11 cellular contexts compared by ENCODE assay signal in the genomic region with DNA sequence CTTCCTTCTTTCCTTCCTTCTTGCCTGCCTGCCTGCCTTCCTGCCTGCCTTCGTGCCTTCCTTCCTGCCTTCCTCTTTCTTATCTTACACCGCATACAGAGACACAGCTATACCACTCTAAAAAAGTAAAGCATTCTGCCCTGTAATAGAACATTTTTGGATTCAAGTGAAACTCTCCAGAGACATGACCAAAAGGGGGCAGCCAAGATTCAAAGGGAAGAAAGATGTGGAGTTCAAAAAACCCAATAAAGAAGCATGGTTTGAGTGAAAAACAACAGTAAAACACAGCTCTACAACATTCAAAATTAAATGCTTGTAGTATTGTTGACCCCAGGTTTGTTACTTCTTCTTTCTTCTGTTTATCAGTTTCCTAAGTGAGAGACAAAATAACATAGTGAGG.
DNase-seq lines count a peak whose midpoint lies in the region; ATAC-seq and TF ChIP-seq lines count a peak whose summit lies in the region.
"Had no signal": no experiment of that assay in that cellular context is flagged by ENCODE, and none has a peak within 500 bp of the region (broad histone marks: within the 10 kb centered on the region; RNA-seq: fewer than 3 reads in every experiment).

No MANE protein-coding gene starts in this region.

- no peak for TF ChIP-seq POLR2A in IMR-90 (IDR thresholded peaks at IDR 0.05; ENCODE audit: low read depth, low read length)

- H3K4ac ChIP-seq in IMR-90 (ENCODE audit: low read depth, low read length) = no peak overlapping the region

- H2BK5ac ChIP-seq in IMR-90 (ENCODE audit: low read depth, low read length, poor library complexity, severe bottlenecking) = no peak overlapping the region

- H3K9me3 ChIP-seq in IMR-90 (ENCODE audit: control insufficient read depth, insufficient read depth, low read length) = no peaks in the 10 kb centered on the region
- H3K9me3 ChIP-seq in PC-3 (ENCODE audit: low read length) = no peaks in the 10 kb centered on the region

- no peak overlapping the region for H2AK9ac ChIP-seq in IMR-90 (replicated peaks; ENCODE audit: low read depth, low read length, poor library complexity)

- H4K20me1 ChIP-seq in IMR-90 (ENCODE audit: insufficient read depth, low read length) (no peaks in the 10 kb centered on the region), PC-3 (ENCODE audit: low read length) (no peaks in the 10 kb centered on the region)

- H2AK5ac ChIP-seq in IMR-90 (ENCODE audit: low read depth, low read length) = no peak overlapping the region

- TF ChIP-seq CTCF in IMR-90 (conservative IDR thresholded peaks at IDR 0.05; ENCODE audit: low read depth, low read length) = no peak
- peak; percentile 62 for TF ChIP-seq CTCF in PC-3 (conservative IDR thresholded peaks at IDR 0.05; ENCODE audit: low read depth, low read length)

- H4K8ac ChIP-seq in IMR-90 (ENCODE audit: low read depth in 2 of 2, low read length in 2 of 2) = no peak overlapping the region

- no peak overlapping the region for H4K91ac ChIP-seq in IMR-90 (ENCODE audit: insufficient read depth, low read depth, low read length)

- no peak for TF ChIP-seq RAD21 in IMR-90 (IDR thresholded peaks at IDR 0.05; ENCODE audit: low read length)

- CTCF ChIA-PET in IMR-90 (lab: Yijun Ruan, JAX) = interaction anchor here (0.6 kb wide), 1 partner anchor 470 kb away, joined by 3 read pairs; no protein-coding TSS in a partner anchor
- CTCF ChIA-PET in PC-3 (lab: Charles Lee) = no interaction called here

- no CpG with 5 or more reads among the region's 2 CpGs for WGBS in IMR-90 (ENCODE audit: extremely low coverage in 2 of 2, insufficient read length in 1 of 2), 2 experiments

- H3K56ac ChIP-seq in IMR-90 (ENCODE audit: extremely low read depth, insufficient read depth, low read length) = no peak overlapping the region

- no peak overlapping the region for H2BK120ac ChIP-seq in IMR-90 (ENCODE audit: low read depth, low read length)

- no peak overlapping the region for H3K4me2 ChIP-seq in IMR-90 (ENCODE audit: low read depth, low read length)
- H3K4me2 ChIP-seq in PC-3 (ENCODE audit: low read length) = no peak overlapping the region

- no peak overlapping the region for H2BK20ac ChIP-seq in IMR-90 (ENCODE audit: low read depth, low read length)

- POLR2A ChIA-PET in IMR-90 (lab: Charles Lee; ENCODE audit: unreplicated experiment) (no interaction called here), PC-3 (lab: Charles Lee; ENCODE audit: unreplicated experiment) (no interaction called here)

- dilution Hi-C loops in IMR-90 (cut with HindIII; ENCODE audit: low sequenced_read_pairs, unreplicated experiment) = no loop called here

- H3K4me3 ChIP-seq in IMR-90 (ENCODE audit: insufficient read depth, low read depth, low read length) = no peak overlapping the region
- no peak overlapping the region for H3K4me3 ChIP-seq in PC-3 (ENCODE audit: low read length)
- H3K4me3 ChIP-seq: cardiac muscle cell, GM12878 had no signal

- H2AFZ ChIP-seq in IMR-90 (replicated peaks; ENCODE audit: low read length, poor library complexity) = no peak overlapping the region
- no peak overlapping the region for H2AFZ ChIP-seq in PC-3 (ENCODE audit: low read length)

- H3K9me2 ChIP-seq in PC-3 (replicated peaks; ENCODE audit: low read length) = no peaks in the 10 kb centered on the region

- no peaks in the 10 kb centered on the region for H3K4me1 ChIP-seq in IMR-90 (ENCODE audit: control insufficient read depth, insufficient read depth, low read length)
- H3K4me1 ChIP-seq in PC-3 (ENCODE audit: insufficient read depth, low read length) = no peaks in the 10 kb centered on the region

- H3K27me3 ChIP-seq in IMR-90 (ENCODE audit: control insufficient read depth, insufficient read depth, low read length) = no peaks in the 10 kb centered on the region
- no peaks in the 10 kb centered on the region for H3K27me3 ChIP-seq in PC-3 (ENCODE audit: low read length)
- H3K27me3 ChIP-seq: cardiac muscle cell had no signal

- H3K9me1 ChIP-seq in IMR-90 (ENCODE audit: insufficient read depth, low read length) = no peaks in the 10 kb centered on the region

- no peaks in the 10 kb centered on the region for H3K79me2 ChIP-seq in PC-3 (ENCODE audit: low read length)

- H3K36me3 ChIP-seq in IMR-90 (ENCODE audit: control insufficient read depth, insufficient read depth, low read length) (no peaks in the 10 kb centered on the region), PC-3 (ENCODE audit: low read depth, low read length) (no peaks in the 10 kb centered on the region)
- H3K36me3 ChIP-seq: cardiac muscle cell had no signal

- intact Hi-C loops in IMR-90 (cut with micrococcal nuclease) (no loop called here), PC-3 (cut with micrococcal nuclease) (loop anchor here (10.0 kb wide), 2 partner anchors 150 to 310 kb away; no protein-coding TSS in a partner anchor)

- no peaks in the 10 kb centered on the region for H3F3A ChIP-seq in PC-3 (ENCODE audit: low read length, unreplicated experiment)

- H3K27ac ChIP-seq in IMR-90 (ENCODE audit: insufficient read depth, low read length) (no peak overlapping the region), PC-3 (ENCODE audit: low read length) (no peak overlapping the region)
- H3K27ac ChIP-seq: cardiac muscle cell had no signal

- H3K14ac ChIP-seq in IMR-90 (replicated peaks; ENCODE audit: low read depth, low read length) = no peak overlapping the region

- H4K5ac ChIP-seq in IMR-90 (ENCODE audit: low read depth, low read length) = no peak overlapping the region

- no peak overlapping the region for H2BK15ac ChIP-seq in IMR-90 (ENCODE audit: low read depth, low read length)

- in situ Hi-C loops in IMR-90 (cut with MboI; ENCODE audit: low sequenced_read_pairs) = no loop called here

- no TSS peak for BruUV-seq in IMR-90 (replicated peaks; lab: Mats Ljungman, UMichigan)
- BruUV-seq in PC-3 (replicated peaks; lab: Mats Ljungman, UMichigan) = no TSS peak

- ATAC-seq in IMR-90 (ENCODE audit: low read depth) (no peak), PC-3 (no peak), GM18861 (IDR thresholded peaks at IDR 0.05; ENCODE audit: unreplicated experiment) (no peak)
- ATAC-seq: GM12878 had no signal

- H3K9ac ChIP-seq in IMR-90 (ENCODE audit: low read depth, low read length) (no peak overlapping the region), PC-3 (ENCODE audit: low read length) (no peak overlapping the region)

- no peak overlapping the region for H3K18ac ChIP-seq in IMR-90 (ENCODE audit: low read depth, low read length)

- H3K23ac ChIP-seq in IMR-90 (ENCODE audit: low read depth, low read length) = no peak overlapping the region

- no peaks in the 10 kb centered on the region for H3K79me1 ChIP-seq in IMR-90 (ENCODE audit: low read depth in 1 of 2, low read length in 2 of 2)

- DNase-seq in COLO829 (ENCODE audit: low spot score) (peak; percentile 24), IMR-90 (peak; percentile 2), PC-3 (peak; percentile 52), iPS DF 19.7 (ENCODE audit: low read depth, low spot score) (peak; percentile 2), HuH-7.5 (ENCODE audit: low spot score) (no peak), NCI-H2029 treated with DMSO at 0.1 percent for 48 hours (lab: John Stamatoyannopoulos, UW) (no peak), DMS153 (lab: John Stamatoyannopoulos, UW) (no peak)
- DNase-seq: NCI-H1092 treated with DMSO at 0.1 percent for 48 hours had no signal

TF ChIP-seq in IMR-90, 13 proteins besides CTCF, POLR2A, EP300 and RAD21:
- TF ChIP-seq RFX5 (IDR thresholded peaks at IDR 0.05; ENCODE audit: low read depth, low read length) = no peak
- TF ChIP-seq MAZ (IDR thresholded peaks at IDR 0.05; ENCODE audit: borderline replicate concordance, low read depth, low read length) = no peak
- no peak for TF ChIP-seq MAFK (IDR thresholded peaks at IDR 0.05; ENCODE audit: low read depth, low read length)
- TF ChIP-seq MXI1 (IDR thresholded peaks at IDR 0.05; ENCODE audit: borderline replicate concordance, low read depth, low read length) = no peak
- TF ChIP-seq, protein P1, sequence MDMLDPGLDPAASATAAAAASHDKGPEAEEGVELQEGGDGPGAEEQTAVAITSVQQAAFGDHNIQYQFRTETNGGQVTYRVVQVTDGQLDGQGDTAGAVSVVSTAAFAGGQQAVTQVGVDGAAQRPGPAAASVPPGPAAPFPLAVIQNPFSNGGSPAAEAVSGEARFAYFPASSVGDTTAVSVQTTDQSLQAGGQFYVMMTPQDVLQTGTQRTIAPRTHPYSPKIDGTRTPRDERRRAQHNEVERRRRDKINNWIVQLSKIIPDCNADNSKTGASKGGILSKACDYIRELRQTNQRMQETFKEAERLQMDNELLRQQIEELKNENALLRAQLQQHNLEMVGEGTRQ (IDR thresholded peaks at IDR 0.05; ENCODE audit: low read depth, low read length) = no peak
- no peak for TF ChIP-seq NFE2L2 (IDR thresholded peaks at IDR 0.05; ENCODE audit: low read depth, low read length)

Comparison
In these comparisons a context has a peak if more than half of its experiments do, and no peak if none do; other contexts are left out.
1. DNase-seq: peak in COLO829 (single experiment), IMR-90 (single experiment), PC-3 (single experiment) and iPS DF 19.7 (single experiment); none in HuH-7.5 (single experiment), NCI-H2029 treated with DMSO at 0.1 percent for 48 hours (single experiment) and DMS153 (single experiment).